In genomic region chr4:186839122-186840037, GRCh38 we compare ENCODE assay signal across 8 cellular contexts.
A peak's percentile ranks its signal among the peaks of the same experiment; 100 is the strongest.
DNase-seq lines count a peak whose midpoint lies in the region; ATAC-seq lines count a peak whose summit lies in the region.

No MANE protein-coding gene starts in this region.

- H3K27me3 ChIP-seq in BLaER1 (no peaks in the 10 kb centered on the region), GM23248 (replicated peaks; ENCODE audit: insufficient read depth) (no peaks in the 10 kb centered on the region), right cardiac atrium (ENCODE audit: control insufficient read depth, insufficient read depth) (no peaks in the 10 kb centered on the region)

- H3K79me2 ChIP-seq in GM23248 (ENCODE audit: insufficient read depth) = no peaks in the 10 kb centered on the region

- H3F3A ChIP-seq in GM23248 (ENCODE audit: insufficient read depth) = peaks cover 23% of the 10 kb centered on the region; the same call in 1 of the 2 replicates

- H4K20me1 ChIP-seq in BLaER1 = no peaks in the 10 kb centered on the region
- H4K20me1 ChIP-seq in GM23248 (ENCODE audit: insufficient read depth) = no peaks in the 10 kb centered on the region

- H3K4me3 ChIP-seq in BLaER1 (no peak overlapping the region), GM23248 (peak overlapping the region; percentile 62), right cardiac atrium (ENCODE audit: low read length) (peak overlapping the region; percentile 0)

- intact Hi-C loops in right cardiac atrium (cut with DNase I) = no loop called here

- DNase-seq in GM23248 (peak; percentile 79), OCI-M1 (lab: John Stamatoyannopoulos, UW) (peak; percentile 64), right cardiac atrium (peak; percentile 24 to 69 (median 58)), SHP77 (lab: John Stamatoyannopoulos, UW) (no peak), NCI-H526 (lab: John Stamatoyannopoulos, UW) (no peak), KG1 (lab: John Stamatoyannopoulos, UW) (no peak)
- DNase-seq in activated CD8-positive, alpha-beta memory T cell treated with anti-CD3 and anti-CD28 coated beads, Interleukin-2, amount 50 U/mL, for 4 hours = no peak

- peak overlapping the region; percentile 94 for H2AFZ ChIP-seq in GM23248

- ATAC-seq in right cardiac atrium = peak; percentile 60 to 76

- 13 to 15% methylated on average over 11 of the region's 11 CpGs for WGBS in GM23248 (ENCODE audit: low coverage in 1 of 2, low lambda C conversion rate in 2 of 2, missing lambda C conversion rate in 2 of 2), 2 experiments
- 60% methylated on average over 11 of the region's 11 CpGs for WGBS in right cardiac atrium

- in situ Hi-C loops in GM23248 (cut with MboI) = no loop called here

- H3K4me2 ChIP-seq in BLaER1 = peak overlapping the region; percentile 14; the same call in 1 of the 2 replicates
- peak overlapping the region; percentile 76 for H3K4me2 ChIP-seq in GM23248 (ENCODE audit: unreplicated experiment)

- H3K9ac ChIP-seq in BLaER1 (no peak overlapping the region), GM23248 (peak overlapping the region; percentile 78)

- H3K27ac ChIP-seq in BLaER1 = peak overlapping the region; percentile 2; the same call in 1 of the 2 replicates
- H3K27ac ChIP-seq in GM23248 = peak overlapping the region; percentile 94
- peak overlapping the region; percentile 11 for H3K27ac ChIP-seq in right cardiac atrium (ENCODE audit: low read length)

- no peaks in the 10 kb centered on the region for H3K9me3 ChIP-seq in BLaER1
- H3K9me3 ChIP-seq in GM23248 (ENCODE audit: low read depth) = no peaks in the 10 kb centered on the region
- H3K9me3 ChIP-seq in right cardiac atrium (ENCODE audit: control insufficient read depth, low read length) = no peaks in the 10 kb centered on the region

- H3K36me3 ChIP-seq in BLaER1 = no peaks in the 10 kb centered on the region
- H3K36me3 ChIP-seq in GM23248 (ENCODE audit: low read depth) = no peaks in the 10 kb centered on the region

- H3K9me2 ChIP-seq in GM23248 (ENCODE audit: insufficient read depth) = no peaks in the 10 kb centered on the region

- peaks cover 17% of the 10 kb centered on the region for H3K4me1 ChIP-seq in BLaER1
- peaks cover 28% of the 10 kb centered on the region for H3K4me1 ChIP-seq in GM23248 (ENCODE audit: insufficient read depth)
- no peaks in the 10 kb centered on the region for H3K4me1 ChIP-seq in right cardiac atrium (ENCODE audit: control insufficient read depth, insufficient read depth, low read length)

Comparison
In these comparisons a context has a peak if more than half of its experiments do, and no peak if none do; other contexts are left out.
1. H3K27ac ChIP-seq: peak in every context shown above with its lines; median percentile 94 in GM23248; 11 in right cardiac atrium; 2 in BLaER1.
2. DNase-seq: peak in GM23248 (single experiment), OCI-M1 (single experiment) and right cardiac atrium (3 of 3); none in activated CD8-positive, alpha-beta memory T cell treated with anti-CD3 and anti-CD28 coated beads, Interleukin-2, amount 50 U/mL, for 4 hours (single experiment), SHP77 (0 of 2), NCI-H526 (0 of 2) and KG1 (single experiment).